Comparison of ENCODE assay signal across 1 cellular context in genomic region chrX:63426519-63426918, GRCh38.
TF ChIP-seq lines count a peak whose summit lies in the region.

No MANE protein-coding gene starts in this region.

TF ChIP-seq in GM23338, 12 proteins besides CTCF, POLR2A, EP300 and RAD21 (continued from another document):
- TF ChIP-seq ZNF462 (CRISPR knock-in tag; IDR thresholded peaks at IDR 0.05) (no peak), ETS1 (IDR thresholded peaks at IDR 0.05) (no peak), EZH2 (IDR thresholded peaks at IDR 0.05; ENCODE audit: low read depth, unreplicated experiment) (no peak), EZH2phosphoT487 (IDR thresholded peaks at IDR 0.05; ENCODE audit: unreplicated experiment) (no peak), CREB1 (CRISPR knock-in tag; IDR thresholded peaks at IDR 0.05; ENCODE audit: low read depth) (no peak), POLR2AphosphoS5 (IDR thresholded peaks at IDR 0.05; ENCODE audit: low read depth) (no peak), REST (IDR thresholded peaks at IDR 0.05; ENCODE audit: unreplicated experiment) (no peak)
